ENCODE assay signal across 10 cellular contexts in the genomic region with DNA sequence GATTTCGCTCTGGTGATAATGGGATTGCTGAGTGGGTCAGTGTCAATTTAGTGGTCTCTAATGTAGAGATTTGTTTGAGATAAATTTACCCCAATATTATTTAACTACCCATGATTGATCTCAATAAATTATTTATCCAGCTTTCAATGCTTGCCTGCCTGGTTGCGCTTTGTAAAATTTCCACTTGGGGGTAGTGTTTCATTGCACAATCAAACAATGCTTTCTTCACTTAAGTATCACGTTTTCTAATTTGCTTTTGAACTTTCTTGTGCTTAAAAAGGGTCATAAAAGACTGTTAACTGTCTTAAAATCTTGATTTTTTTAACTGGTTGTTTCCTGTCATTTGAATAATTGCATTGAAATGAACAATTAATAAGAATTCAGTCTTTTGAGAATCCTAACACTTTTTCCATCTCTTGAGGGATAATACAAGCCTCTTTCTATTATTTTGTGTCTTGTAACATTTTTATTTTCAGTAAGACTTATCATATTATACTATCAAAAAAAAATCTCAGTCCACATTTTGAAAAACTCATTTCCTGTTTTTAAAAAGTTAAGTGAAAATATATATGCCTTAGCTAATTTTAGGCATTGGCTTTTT. TPM values are rescaled to one million over a fixed set of nuclear protein-coding genes. Genes with fewer than 3 reads are reported as not detected.
DNase-seq lines count a peak whose midpoint lies in the region; ATAC-seq and TF ChIP-seq lines count a peak whose summit lies in the region.
"Had no signal": no experiment of that assay in that cellular context is flagged by ENCODE, and none has a peak within 500 bp of the region (broad histone marks: within the 10 kb centered on the region; RNA-seq: fewer than 3 reads in every experiment).

No MANE protein-coding gene starts in this region.

- no peaks in the 10 kb centered on the region for H3K27me3 Mint-ChIP-seq in activated B cell treated with CpG ODN at 0.5 μM for 24 hours
- no peaks in the 10 kb centered on the region for H3K27me3 Mint-ChIP-seq in activated T-cell treated with anti-CD3 and anti-CD28 coated beads, Interleukin-2, amount 50 U/mL, for 24 hours
- H3K27me3 Mint-ChIP-seq: activated naive CD8-positive, alpha-beta T cell; CD8-positive, alpha-beta memory T cell had no signal

- peak overlapping the region; percentile 76 for H3K27ac Mint-ChIP-seq in activated B cell treated with CpG ODN at 0.5 μM for 24 hours
- H3K27ac Mint-ChIP-seq in activated T-cell treated with anti-CD3 and anti-CD28 coated beads, Interleukin-2, amount 50 U/mL, for 24 hours = no peak overlapping the region
- H3K27ac Mint-ChIP-seq: activated naive CD8-positive, alpha-beta T cell had no signal

- peaks cover 32% of the 10 kb centered on the region for H3K4me1 Mint-ChIP-seq in activated B cell treated with CpG ODN at 0.5 μM for 24 hours
- H3K4me1 Mint-ChIP-seq in activated T-cell treated with anti-CD3 and anti-CD28 coated beads, Interleukin-2, amount 50 U/mL, for 24 hours (ENCODE audit: low read depth) = peaks cover 12% of the 10 kb centered on the region

- H3K4me3 Mint-ChIP-seq in activated B cell treated with CpG ODN at 0.5 μM for 24 hours = no peak overlapping the region
- no peak overlapping the region for H3K4me3 Mint-ChIP-seq in activated T-cell treated with anti-CD3 and anti-CD28 coated beads, Interleukin-2, amount 50 U/mL, for 24 hours
- H3K4me3 Mint-ChIP-seq: activated naive CD8-positive, alpha-beta T cell; CD8-positive, alpha-beta memory T cell had no signal

- H3K36me3 Mint-ChIP-seq in activated B cell treated with CpG ODN at 0.5 μM for 24 hours (ENCODE audit: low read depth) = peaks cover 67% of the 10 kb centered on the region
- H3K36me3 Mint-ChIP-seq in activated T-cell treated with anti-CD3 and anti-CD28 coated beads, Interleukin-2, amount 50 U/mL, for 24 hours (ENCODE audit: low read depth) = peaks cover 63% of the 10 kb centered on the region

- TF ChIP-seq CTCF in activated B cell treated with CpG ODN at 0.5 μM for 24 hours (IDR thresholded peaks at IDR 0.05) = no peak

- CTCF ChIA-PET in activated B cell treated with CpG ODN at 0.5 μM for 24 hours (lab: Charles Lee) = interaction anchor here (0.6 to 1.5 kb wide), 4 partner anchors 15 to 449 kb away, joined by 3 to 5 read pairs (median 4); no protein-coding TSS in a partner anchor

- DNase-seq in NCI-H146 (lab: John Stamatoyannopoulos, UW) = peak; percentile 1
- DNase-seq in NCI-H146 treated with DMSO at 0.1 percent for 48 hours (lab: John Stamatoyannopoulos, UW; ENCODE audit: unreplicated experiment) = no peak
- peak; percentile 42 for DNase-seq in HT-29 (ENCODE audit: low spot score)
- DNase-seq in activated B cell treated with CpG ODN at 0.5 μM for 24 hours = no peak
- peak; percentile 25 for DNase-seq in kidney tubule cell (ENCODE audit: low spot score)
- DNase-seq in activated T-cell treated with anti-CD3 and anti-CD28 coated beads, Interleukin-2, amount 50 U/mL, for 24 hours = no peak
- no peak for DNase-seq in cerebellum (ENCODE audit: low spot score)

- POLR2A ChIA-PET in activated B cell treated with CpG ODN at 0.5 μM for 24 hours (lab: Charles Lee) = interaction anchor here (0.7 to 1.2 kb wide), 3 partner anchors 19 to 987 kb away, joined by 3 to 5 read pairs (median 4); partner anchors contain the start of gene HSD17B4

- H3K9me3 Mint-ChIP-seq in activated B cell treated with CpG ODN at 0.5 μM for 24 hours = peaks cover 15% of the 10 kb centered on the region
- peaks cover 28% of the 10 kb centered on the region for H3K9me3 Mint-ChIP-seq in activated T-cell treated with anti-CD3 and anti-CD28 coated beads, Interleukin-2, amount 50 U/mL, for 24 hours

- intact Hi-C loops in activated B cell treated with CpG ODN at 0.5 μM for 24 hours (cut with micrococcal nuclease) = loop anchor here (1.0 to 5.0 kb wide), 3 partner anchors 273 to 1061 kb away; no protein-coding TSS in a partner anchor

- ATAC-seq in GM19397 (IDR thresholded peaks at IDR 0.05; ENCODE audit: unreplicated experiment) = peak; percentile 46
- ATAC-seq in activated B cell treated with CpG ODN at 0.5 μM for 24 hours (ENCODE audit: low read depth) = no peak

RNA-seq across cellular contexts. Expression of gene HSD17B4, which starts 18.7 kb away (rescaled TPM):
- 156 and 167 TPM in 2 replicates for total RNA-seq in HT-29 (2014; rRNA removed; shearing (Covaris generic))
- total RNA-seq in activated B cell treated with CpG ODN at 0.5 μM for 24 hours (106 and 130 TPM in 2 replicates), cerebellum (149 TPM)

Comparison
In these comparisons a context has a peak if more than half of its experiments do, and no peak if none do; other contexts are left out.
1. DNase-seq: peak in NCI-H146 (single experiment), HT-29 (single experiment) and kidney tubule cell (single experiment); none in NCI-H146 treated with DMSO at 0.1 percent for 48 hours (single experiment), activated B cell treated with CpG ODN at 0.5 μM for 24 hours (single experiment), activated T-cell treated with anti-CD3 and anti-CD28 coated beads, Interleukin-2, amount 50 U/mL, for 24 hours (single experiment) and cerebellum (single experiment).